1 cellular context compared by ENCODE assay signal in genomic region chr6:15519681-15520080, GRCh38.
TF ChIP-seq lines count a peak whose summit lies in the region.

No MANE protein-coding gene starts in this region.

TF ChIP-seq in IMR-90, 13 proteins besides CTCF, POLR2A, EP300 and RAD21 (continued from another document):
- TF ChIP-seq ELK1 (IDR thresholded peaks at IDR 0.05; ENCODE audit: borderline replicate concordance, low read depth, low read length) (no peak), MXI1 (IDR thresholded peaks at IDR 0.05; ENCODE audit: borderline replicate concordance, low read depth, low read length) (no peak), RCOR1 (IDR thresholded peaks at IDR 0.05; ENCODE audit: insufficient replicate concordance, low read length) (no peak), NFE2L2 (IDR thresholded peaks at IDR 0.05; ENCODE audit: low read depth, low read length) (no peak), SMC3 (IDR thresholded peaks at IDR 0.05; ENCODE audit: low read depth, low read length) (no peak), CHD1 (IDR thresholded peaks at IDR 0.05; ENCODE audit: low read depth, low read length) (no peak), FOS (IDR thresholded peaks at IDR 0.05; ENCODE audit: low read depth, low read length) (no peak), MAFK (IDR thresholded peaks at IDR 0.05; ENCODE audit: low read depth, low read length) (no peak), USF2 (IDR thresholded peaks at IDR 0.05; ENCODE audit: low read depth, low read length) (no peak), RFX5 (IDR thresholded peaks at IDR 0.05; ENCODE audit: low read depth, low read length) (no peak)
TF ChIP-seq in IMR-90: peak in this region for 0.
